Comparison of ENCODE assay signal across 13 cellular contexts in the genomic region with DNA sequence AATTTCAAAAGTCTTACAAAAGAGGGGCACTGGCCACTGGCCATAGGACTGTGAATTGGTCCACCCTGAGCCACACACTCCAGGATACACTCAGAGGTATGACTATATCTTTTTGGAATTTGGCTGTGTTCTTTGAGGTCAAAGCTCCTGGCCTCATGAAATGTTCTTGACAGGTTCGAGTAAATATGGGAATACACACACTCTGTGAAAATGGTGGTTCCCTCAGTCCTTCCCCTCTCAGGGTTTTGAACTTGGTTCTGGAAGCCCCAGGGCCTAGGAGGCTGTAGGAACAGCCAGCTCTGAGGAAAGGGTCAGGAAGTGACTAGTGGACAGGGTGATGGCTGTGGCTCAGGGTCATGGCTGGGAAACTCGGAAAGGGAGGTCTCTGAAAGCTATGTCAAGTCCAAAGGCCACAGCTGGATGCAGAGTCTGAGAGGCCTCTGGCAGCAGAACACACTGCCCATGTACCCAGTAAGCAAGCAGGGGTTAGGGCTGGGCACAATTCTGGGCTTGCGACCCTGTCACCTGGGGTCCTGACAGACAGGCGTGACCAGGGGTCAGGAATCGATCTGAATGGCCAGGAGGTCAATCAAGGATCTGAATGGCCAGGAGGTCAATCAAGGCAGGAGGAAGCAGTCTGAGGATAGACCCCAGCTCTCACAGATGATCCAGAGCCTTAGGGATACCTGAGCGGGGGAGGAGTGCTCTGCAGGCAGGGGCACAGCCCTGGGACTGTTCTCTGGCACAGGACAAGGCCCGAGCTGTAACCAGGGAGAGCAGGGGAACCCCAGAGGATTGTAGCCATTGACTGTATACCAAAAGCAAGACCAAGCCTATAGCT.
A peak's percentile ranks its signal among the peaks of the same experiment; 100 is the strongest.
DNase-seq lines count a peak whose midpoint lies in the region; ATAC-seq and TF ChIP-seq lines count a peak whose summit lies in the region.
"Had no signal": no experiment of that assay in that cellular context is flagged by ENCODE, and none has a peak within 500 bp of the region (broad histone marks: within the 10 kb centered on the region; RNA-seq: fewer than 3 reads in every experiment).

No MANE protein-coding gene starts in this region.

- H3K4me1 ChIP-seq in osteoblast (ENCODE audit: insufficient read depth, low read length) (no peaks in the 10 kb centered on the region), Karpas-422 (ENCODE audit: low read length) (no peaks in the 10 kb centered on the region)

- H3K36me3 ChIP-seq in osteoblast (ENCODE audit: insufficient read depth, low read length) (no peaks in the 10 kb centered on the region), Karpas-422 (ENCODE audit: insufficient read depth, low read length) (no peaks in the 10 kb centered on the region)

- H3K4me2 ChIP-seq in osteoblast (ENCODE audit: insufficient read depth, low read length) = no peak overlapping the region
- no peak overlapping the region for H3K4me2 ChIP-seq in Karpas-422 (ENCODE audit: low read depth, low read length, poor library complexity, severe bottlenecking)

- H3K79me2 ChIP-seq in osteoblast (ENCODE audit: insufficient read depth, low read length) = no peaks in the 10 kb centered on the region
- no peaks in the 10 kb centered on the region for H3K79me2 ChIP-seq in Karpas-422 (ENCODE audit: low read length)

- no peaks in the 10 kb centered on the region for H3K27me3 ChIP-seq in osteoblast (ENCODE audit: insufficient read depth, low read length)
- no peaks in the 10 kb centered on the region for H3K27me3 ChIP-seq in Karpas-422 (ENCODE audit: low read length)

- no peak for TF ChIP-seq CTCF in AG09319 (IDR thresholded peaks at IDR 0.05; ENCODE audit: low read depth, low read length)
- no peak for TF ChIP-seq CTCF in fibroblast of pulmonary artery (IDR thresholded peaks at IDR 0.05; ENCODE audit: low read length, missing control alignments)
- no peak for TF ChIP-seq CTCF in osteoblast (IDR thresholded peaks at IDR 0.05; ENCODE audit: extremely low read depth, low read depth, low read length)

- no peaks in the 10 kb centered on the region for H3K9me2 ChIP-seq in Karpas-422 (replicated peaks; ENCODE audit: insufficient read depth, low read length)

- no peak overlapping the region for H3K9ac ChIP-seq in Karpas-422 (ENCODE audit: low read length)

- no peak overlapping the region for H2AFZ ChIP-seq in osteoblast (ENCODE audit: low read length)
- no peak overlapping the region for H2AFZ ChIP-seq in Karpas-422 (ENCODE audit: low read length)

- H3K27ac ChIP-seq in osteoblast (ENCODE audit: low read depth, low read length) (no peak overlapping the region), Karpas-422 (ENCODE audit: low read length) (no peak overlapping the region)
- H3K27ac ChIP-seq: C4-2B had no signal

- no peaks in the 10 kb centered on the region for H3K9me3 ChIP-seq in osteoblast (ENCODE audit: low read depth, low read length)
- H3K9me3 ChIP-seq in Karpas-422 (ENCODE audit: low read length) = no peaks in the 10 kb centered on the region

- ATAC-seq in HG02938 (IDR thresholded peaks at IDR 0.05; ENCODE audit: unreplicated experiment) = no peak
- ATAC-seq: natural killer cell treated with Interleukin-12 subunit alpha and Interleukin-12 subunit beta and Interleukin-15 and Interleukin-18, amount 100 ng/mL, for 72 hours; T-cell had no signal

- DNase-seq in AG09319 (ENCODE audit: extremely low read depth, low read depth) (peak; percentile 24), RKO (ENCODE audit: low spot score) (peak; percentile 20), fibroblast of pulmonary artery (ENCODE audit: low read depth) (peak; percentile 78), osteoblast (ENCODE audit: insufficient read length, low spot score, missing footprints) (peak; percentile 60), NCI-H2227 treated with DMSO at 0.1 percent for 48 hours (lab: John Stamatoyannopoulos, UW) (no peak), Karpas-422 (no peak), NCI-H187 treated with DMSO at 0.1 percent for 48 hours (lab: John Stamatoyannopoulos, UW) (no peak)
- DNase-seq: NCI-H774; stimulated activated naive CD4-positive, alpha-beta T cell; T-cell had no signal

- no peak overlapping the region for H3K4me3 ChIP-seq in fibroblast of pulmonary artery (replicated peaks; ENCODE audit: low read depth, low read length)
- no peak overlapping the region for H3K4me3 ChIP-seq in osteoblast (ENCODE audit: insufficient read depth, low read length)
- no peak overlapping the region for H3K4me3 ChIP-seq in Karpas-422 (ENCODE audit: low read length)

- H4K20me1 ChIP-seq in osteoblast (ENCODE audit: insufficient read depth, low read length) (no peaks in the 10 kb centered on the region), Karpas-422 (ENCODE audit: insufficient read depth, low read depth, low read length) (no peaks in the 10 kb centered on the region)

Comparison
In these comparisons a context has a peak if more than half of its experiments do, and no peak if none do; other contexts are left out.
1. DNase-seq: peak in AG09319 (single experiment), RKO (single experiment), fibroblast of pulmonary artery (single experiment) and osteoblast (single experiment); none in NCI-H2227 treated with DMSO at 0.1 percent for 48 hours (single experiment), Karpas-422 (single experiment) and NCI-H187 treated with DMSO at 0.1 percent for 48 hours (single experiment).